ENCODE assay signal across 32 cellular contexts in the genomic region with DNA sequence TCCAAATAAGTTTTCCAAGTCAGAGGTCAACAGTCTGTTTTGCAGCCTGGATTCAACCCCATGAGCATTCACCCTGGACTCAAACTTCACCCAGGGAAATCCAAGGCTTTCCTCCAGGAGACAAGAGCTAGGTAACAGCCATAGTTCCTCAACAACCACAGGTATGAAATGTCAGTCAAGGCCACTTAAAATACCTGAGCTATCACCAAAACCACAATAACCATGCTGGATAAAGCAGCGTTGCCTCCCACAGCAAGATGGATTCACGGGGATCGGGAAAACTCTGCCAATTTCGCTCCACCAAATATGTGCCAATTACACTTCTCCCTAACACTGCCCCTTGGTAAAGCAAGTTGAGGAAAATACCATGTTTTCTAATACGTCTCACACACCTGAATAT.
"Had no signal": no experiment of that assay in that cellular context is flagged by ENCODE, and none has a peak within 500 bp of the region (broad histone marks: within the 10 kb centered on the region; RNA-seq: fewer than 3 reads in every experiment).

No MANE protein-coding gene starts in this region.

- H3K27ac Mint-ChIP-seq: activated B cell treated with CpG ODN at 0.5 μM for 24 hours; activated CD8-positive, alpha-beta memory T cell treated with anti-CD3 and anti-CD28 coated beads, Interleukin-2, amount 10 ng/mL, durations not matched to agents 7 days and 5 days; activated CD8-positive, alpha-beta T cell treated with anti-CD3 and anti-CD28 coated beads for 36 hours; activated naive CD4-positive, alpha-beta T cell treated with anti-CD3 and anti-CD28 coated beads for 36 hours; activated naive CD4-positive, alpha-beta T cell treated with anti-CD3 and anti-CD28 coated beads, Interleukin-2, amount 50 U/mL, for 24 hours; activated naive CD8-positive, alpha-beta T cell treated with anti-CD3 and anti-CD28 coated beads, Interleukin-2, amount 10 ng/mL, durations not matched to agents 7 days and 5 days; activated T-helper 1 cell treated with anti-CD3 and anti-CD28 coated beads, Interleukin-12 subunit alpha, Interleukin-12 subunit beta, Interleukin-2, Interleukin-4 antibody, amounts not matched to agents 30 ng/mL and 10 ng/mL and 1 ng/mL, durations not matched to agents 14 hours and 24 hours and 36 hours; activated T-helper 2 cell treated with anti-CD3 and anti-CD28 coated beads, Interferon-gamma antibody, Interleukin-2, Interleukin-4, amounts not matched to agents 10 μg/mL and 5 μg/mL and 100 μg/mL, durations not matched to agents 14 hours and 24 hours and 36 hours; effector memory CD8-positive, alpha-beta T cell had no signal

- H3K9me3 ChIP-seq: body of pancreas, gastrocnemius medialis had no signal

- H3K4me3 Mint-ChIP-seq: activated B cell treated with CpG ODN at 0.5 μM for 24 hours; activated CD8-positive, alpha-beta memory T cell treated with anti-CD3 and anti-CD28 coated beads, Interleukin-2, amount 10 ng/mL, durations not matched to agents 7 days and 5 days; activated CD8-positive, alpha-beta T cell treated with anti-CD3 and anti-CD28 coated beads for 36 hours; activated naive CD4-positive, alpha-beta T cell treated with anti-CD3 and anti-CD28 coated beads for 36 hours; activated naive CD4-positive, alpha-beta T cell treated with anti-CD3 and anti-CD28 coated beads, Interleukin-2, amount 50 U/mL, for 24 hours; activated naive CD8-positive, alpha-beta T cell treated with anti-CD3 and anti-CD28 coated beads, Interleukin-2, amount 10 ng/mL, durations not matched to agents 7 days and 5 days; activated T-helper 1 cell treated with anti-CD3 and anti-CD28 coated beads, Interleukin-12 subunit alpha, Interleukin-12 subunit beta, Interleukin-2, Interleukin-4 antibody, amounts not matched to agents 30 ng/mL and 10 ng/mL and 1 ng/mL, durations not matched to agents 14 hours and 24 hours and 36 hours; effector memory CD8-positive, alpha-beta T cell had no signal

- H3K4me1 ChIP-seq: body of pancreas, esophagus muscularis mucosa, gastrocnemius medialis, heart left ventricle had no signal

- DNase-seq: activated B cell treated with CpG ODN at 0.5 μM for 24 hours; activated CD4-positive, alpha-beta T cell treated with anti-CD3 and anti-CD28 coated beads for 48 hours; activated CD4-positive, alpha-beta T cell treated with anti-CD3 and anti-CD28 coated beads, Interleukin-2, amount 50 U/mL, for 1 hour; activated CD4-positive, alpha-beta T cell treated with anti-CD3 and anti-CD28 coated beads, Interleukin-2, amount 50 U/mL, for 48 hours; activated CD8-positive, alpha-beta memory T cell treated with anti-CD3 and anti-CD28 coated beads, Interleukin-2, amount 10 ng/mL, durations not matched to agents 7 days and 5 days; activated CD8-positive, alpha-beta memory T cell treated with anti-CD3 and anti-CD28 coated beads, Interleukin-2, amount 50 U/mL, for 4 hours; activated CD8-positive, alpha-beta T cell treated with anti-CD3 and anti-CD28 coated beads for 36 hours; activated effector memory CD4-positive, alpha-beta T cell treated with anti-CD3 and anti-CD28 coated beads, Interleukin-2, amount 50 U/mL, for 16 hours; activated naive CD4-positive, alpha-beta T cell treated with anti-CD3 and anti-CD28 coated beads for 36 hours; activated naive CD8-positive, alpha-beta T cell treated with anti-CD3 and anti-CD28 coated beads, Interleukin-2, amount 10 ng/mL, durations not matched to agents 7 days and 5 days; activated T-cell treated with anti-CD3 and anti-CD28 coated beads, Interleukin-2, amount 50 U/mL, for 1 hour; activated T-cell treated with anti-CD3 and anti-CD28 coated beads, Interleukin-2, amount 50 U/mL, for 48 hours; body of pancreas; caudate nucleus; cortex of kidney; dermis blood vessel endothelial cell; effector CD4-positive, alpha-beta T cell; effector memory CD8-positive, alpha-beta T cell; erythroblast; foreskin keratinocyte; gastrocnemius medialis; glutamatergic neuron; heart left ventricle; T-helper 1 cell; T-helper 2 cell; WERI-Rb-1 had no signal

- H3K4me3 ChIP-seq: ascending aorta, body of pancreas, esophagus muscularis mucosa, gastrocnemius medialis, heart left ventricle had no signal

- H3K27me3 ChIP-seq: ascending aorta, body of pancreas, esophagus muscularis mucosa, foreskin keratinocyte, gastrocnemius medialis, heart left ventricle had no signal

- ATAC-seq: activated CD4-positive, CD25-positive, alpha-beta regulatory T cell treated with anti-CD3 and anti-CD28 coated beads, Interleukin-2, amount 50 U/mL, for 24 hours; activated CD8-positive, alpha-beta memory T cell treated with anti-CD3 and anti-CD28 coated beads, Interleukin-2, amount 10 ng/mL, durations not matched to agents 7 days and 5 days; activated CD8-positive, alpha-beta T cell treated with anti-CD3 and anti-CD28 coated beads for 36 hours; body of pancreas; effector memory CD8-positive, alpha-beta T cell; foreskin keratinocyte; gastrocnemius medialis; heart left ventricle had no signal

- H3K27ac ChIP-seq: ascending aorta, body of pancreas, esophagus muscularis mucosa, foreskin keratinocyte, gastrocnemius medialis, heart left ventricle, WERI-Rb-1 had no signal

- H3K4me1 Mint-ChIP-seq: activated B cell treated with CpG ODN at 0.5 μM for 24 hours; activated naive CD8-positive, alpha-beta T cell treated with anti-CD3 and anti-CD28 coated beads, Interleukin-2, amount 10 ng/mL, durations not matched to agents 7 days and 5 days had no signal

- H3K27me3 Mint-ChIP-seq: activated B cell treated with CpG ODN at 0.5 μM for 24 hours; activated CD8-positive, alpha-beta memory T cell treated with anti-CD3 and anti-CD28 coated beads, Interleukin-2, amount 10 ng/mL, durations not matched to agents 7 days and 5 days; activated CD8-positive, alpha-beta T cell treated with anti-CD3 and anti-CD28 coated beads for 36 hours; activated naive CD4-positive, alpha-beta T cell treated with anti-CD3 and anti-CD28 coated beads, Interleukin-2, amount 50 U/mL, for 24 hours; effector memory CD8-positive, alpha-beta T cell had no signal

- H3K36me3 Mint-ChIP-seq: activated naive CD4-positive, alpha-beta T cell treated with anti-CD3 and anti-CD28 coated beads, Interleukin-2, amount 50 U/mL, for 24 hours had no signal

- H3K36me3 ChIP-seq: esophagus muscularis mucosa, gastrocnemius medialis, WERI-Rb-1 had no signal

- H3K9me3 Mint-ChIP-seq: activated B cell treated with CpG ODN at 0.5 μM for 24 hours; activated CD8-positive, alpha-beta T cell treated with anti-CD3 and anti-CD28 coated beads for 36 hours; activated naive CD4-positive, alpha-beta T cell treated with anti-CD3 and anti-CD28 coated beads for 36 hours; activated naive CD4-positive, alpha-beta T cell treated with anti-CD3 and anti-CD28 coated beads, Interleukin-2, amount 50 U/mL, for 24 hours; activated T-helper 1 cell treated with anti-CD3 and anti-CD28 coated beads, Interleukin-12 subunit alpha, Interleukin-12 subunit beta, Interleukin-2, Interleukin-4 antibody, amounts not matched to agents 30 ng/mL and 10 ng/mL and 1 ng/mL, durations not matched to agents 14 hours and 24 hours and 36 hours; activated T-helper 2 cell treated with anti-CD3 and anti-CD28 coated beads, Interferon-gamma antibody, Interleukin-2, Interleukin-4, amounts not matched to agents 10 μg/mL and 5 μg/mL and 100 μg/mL, durations not matched to agents 14 hours and 24 hours and 36 hours; effector memory CD8-positive, alpha-beta T cell had no signal
